Comparison of ENCODE assay signal across 8 cellular contexts in the genomic region with DNA sequence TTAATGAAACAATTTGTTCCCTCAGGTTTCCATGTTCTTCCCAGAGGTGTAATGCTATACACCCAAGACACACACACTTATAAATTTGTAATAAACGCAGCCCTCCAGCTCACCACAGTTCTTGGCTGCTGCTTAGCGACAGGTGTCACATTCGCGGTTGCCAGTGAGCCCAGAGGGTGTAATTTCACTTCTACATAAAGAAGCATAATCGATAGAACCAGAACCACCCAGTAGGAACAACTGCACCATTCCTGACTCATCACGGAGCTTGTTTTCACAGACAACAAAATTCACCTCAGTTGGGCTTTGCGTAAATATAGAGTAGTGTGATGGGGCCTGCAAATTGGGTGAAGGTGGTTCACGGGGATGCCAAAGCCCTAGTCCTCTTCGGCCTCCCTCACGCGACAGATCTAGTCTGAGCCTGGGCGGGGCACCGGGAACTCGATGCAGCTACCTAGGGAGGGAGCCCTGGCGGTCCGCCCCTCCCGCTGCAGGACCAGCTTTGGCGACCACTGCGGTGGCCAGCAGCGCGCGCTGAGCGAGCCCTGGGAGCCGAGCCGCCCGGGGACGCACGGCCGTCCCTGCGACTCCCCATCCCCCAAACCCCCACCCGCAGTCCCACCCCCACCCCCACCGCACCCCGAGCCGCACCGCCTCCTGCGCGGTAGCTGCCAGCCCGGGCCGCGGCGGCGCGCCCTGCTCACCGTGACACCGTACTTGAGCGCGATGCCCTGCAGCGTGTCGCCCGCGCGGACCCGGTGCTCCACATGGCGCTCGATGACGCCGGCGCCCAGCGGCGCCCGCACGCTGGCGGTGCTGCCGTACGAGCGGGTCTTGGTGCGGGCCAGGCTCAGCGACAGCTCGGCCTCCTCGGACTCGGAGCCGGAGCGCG. TPM values are rescaled to one million over a fixed set of nuclear protein-coding genes. Genes with fewer than 3 reads are reported as not detected.
DNase-seq lines count a peak whose midpoint lies in the region; ATAC-seq and TF ChIP-seq lines count a peak whose summit lies in the region.

No MANE protein-coding gene starts in this region.

- in situ Hi-C loops in brain microvascular endothelial cell (cut with HindIII; ENCODE audit: low pct_ligation_motif_present, low sequenced_read_pairs) = no loop called here

- no peak overlapping the region for H3K27ac ChIP-seq in brain microvascular endothelial cell

- ATAC-seq in GM21390 (IDR thresholded peaks at IDR 0.05; ENCODE audit: unreplicated experiment) (peak; percentile 30), HG03378 (IDR thresholded peaks at IDR 0.05; ENCODE audit: unreplicated experiment) (no peak)

- DNase-seq in DMS53 treated with DMSO at 0.1 percent for 48 hours (lab: John Stamatoyannopoulos, UW; ENCODE audit: unreplicated experiment) (peak; percentile 42), T-helper 22 cell (ENCODE audit: low read depth) (peak; percentile 48), brain microvascular endothelial cell (no peak), kidney epithelial cell (ENCODE audit: low read depth) (no peak)
- DNase-seq in stimulated activated CD4-positive, alpha-beta T cell treated with anti-CD3 and anti-CD28 coated beads, Interleukin-15, amount 100 ng/mL, for 24 hours = peak; percentile 72

- no peak for TF ChIP-seq RAD21 in Ishikawa (IDR thresholded peaks at IDR 0.05; ENCODE audit: low read depth)

- TF ChIP-seq CTCF in brain microvascular endothelial cell (IDR thresholded peaks at IDR 0.05; ENCODE audit: low read depth, low read length, missing control alignments) (no peak), kidney epithelial cell (IDR thresholded peaks at IDR 0.05; ENCODE audit: insufficient read depth, low read length, poor library complexity, severe bottlenecking) (no peak)

- no peak; the same call in 1 of the 2 replicates for TF ChIP-seq EP300 in Ishikawa (IDR thresholded peaks at IDR 0.05; ENCODE audit: borderline replicate concordance)

- H3K27me3 ChIP-seq in brain microvascular endothelial cell (replicated peaks) = no peaks in the 10 kb centered on the region
- H3K27me3 ChIP-seq in kidney epithelial cell (ENCODE audit: control insufficient read depth, insufficient read depth, low read length) = no peaks in the 10 kb centered on the region

- no peaks in the 10 kb centered on the region for H3K36me3 ChIP-seq in brain microvascular endothelial cell (replicated peaks)
- H3K36me3 ChIP-seq in kidney epithelial cell (ENCODE audit: control insufficient read depth, insufficient read depth, low read length) = no peaks in the 10 kb centered on the region

- H3K4me3 ChIP-seq in brain microvascular endothelial cell (ENCODE audit: low read depth, low read length) (peak overlapping the region; percentile 67), kidney epithelial cell (ENCODE audit: low read depth, low read length) (peak overlapping the region; percentile 61)

TF ChIP-seq in Ishikawa, 13 proteins besides CTCF, POLR2A, EP300 and RAD21:
- TF ChIP-seq, protein P1, sequence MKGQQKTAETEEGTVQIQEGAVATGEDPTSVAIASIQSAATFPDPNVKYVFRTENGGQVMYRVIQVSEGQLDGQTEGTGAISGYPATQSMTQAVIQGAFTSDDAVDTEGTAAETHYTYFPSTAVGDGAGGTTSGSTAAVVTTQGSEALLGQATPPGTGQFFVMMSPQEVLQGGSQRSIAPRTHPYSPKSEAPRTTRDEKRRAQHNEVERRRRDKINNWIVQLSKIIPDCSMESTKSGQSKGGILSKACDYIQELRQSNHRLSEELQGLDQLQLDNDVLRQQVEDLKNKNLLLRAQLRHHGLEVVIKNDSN (IDR thresholded peaks at IDR 0.05) = peak; percentile 12; the same call in 1 of the 2 replicates
- TF ChIP-seq ZBTB7A (IDR thresholded peaks at IDR 0.05; ENCODE audit: low read depth) (0 out of 2 replicates have a peak, but pooled peaks have one; percentile 15), NFIC (IDR thresholded peaks at IDR 0.05) (no peak), MAX (IDR thresholded peaks at IDR 0.05) (peak; percentile 94), FOXM1 (IDR thresholded peaks at IDR 0.05; ENCODE audit: borderline replicate concordance, low read depth) (no peak)

RNA-seq across cellular contexts. Expression of gene LYSMD2, which starts 0.6 kb away (rescaled TPM):
- total RNA-seq in kidney epithelial cell = 7.1 and 7.7 TPM in 2 replicates

RNA-seq across cellular contexts. Expression of gene TMOD2, which starts 14.5 kb away (rescaled TPM):
- total RNA-seq in kidney epithelial cell = 4.1 and 5.5 TPM in 2 replicates

RNA-seq across cellular contexts. Expression of gene SCG3, which starts 55.6 kb away (rescaled TPM):
- total RNA-seq in kidney epithelial cell = 0.04 and 0.14 TPM in 2 replicates

Comparison
In these comparisons a context has a peak if more than half of its experiments do, and no peak if none do; other contexts are left out.
1. DNase-seq: peak in DMS53 treated with DMSO at 0.1 percent for 48 hours (single experiment), T-helper 22 cell (single experiment) and stimulated activated CD4-positive, alpha-beta T cell treated with anti-CD3 and anti-CD28 coated beads, Interleukin-15, amount 100 ng/mL, for 24 hours (single experiment); none in brain microvascular endothelial cell (single experiment) and kidney epithelial cell (single experiment).